ENCODE assay signal across 10 cellular contexts in the genomic region with DNA sequence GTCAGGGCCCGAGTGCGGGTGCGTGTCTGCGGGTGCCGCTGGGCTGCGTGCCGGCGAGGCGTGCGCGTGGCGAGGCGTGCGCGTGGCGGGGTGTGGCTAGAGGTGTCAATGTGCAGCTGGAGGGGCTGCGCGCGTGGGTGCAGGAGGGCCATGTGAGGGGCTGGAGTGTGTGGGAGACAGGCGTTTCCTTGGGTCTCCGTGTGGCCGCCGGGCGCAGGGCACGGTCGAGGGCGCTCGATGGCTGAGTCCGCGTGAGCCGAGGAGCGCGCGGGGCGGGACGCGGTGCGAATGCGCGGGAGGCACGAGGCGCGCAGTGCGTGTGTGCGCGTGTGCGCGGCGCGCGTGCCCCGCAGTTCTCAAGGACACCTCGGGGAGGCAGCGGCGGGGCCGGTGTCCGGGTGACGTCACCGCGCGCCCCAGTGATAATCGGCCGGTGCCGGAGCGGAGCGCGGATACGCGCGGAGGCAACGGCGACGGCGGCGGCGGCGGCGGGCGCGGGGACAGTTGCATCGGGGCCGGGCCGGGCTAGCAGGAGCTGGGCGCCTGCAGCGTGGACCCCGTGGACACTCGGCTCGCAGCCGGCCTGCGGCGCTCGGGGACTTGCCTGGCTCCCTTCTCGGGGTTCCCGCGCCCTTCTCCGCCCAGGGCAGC. TPM values are rescaled to one million over a fixed set of nuclear protein-coding genes. Genes with fewer than 3 reads are reported as not detected.
A peak's percentile ranks its signal among the peaks of the same experiment; 100 is the strongest.
DNase-seq lines count a peak whose midpoint lies in the region; ATAC-seq, FAIRE-seq and TF ChIP-seq lines count a peak whose summit lies in the region.
"Had no signal": no experiment of that assay in that cellular context is flagged by ENCODE, and none has a peak within 500 bp of the region (broad histone marks: within the 10 kb centered on the region; RNA-seq: fewer than 3 reads in every experiment).

No MANE protein-coding gene starts in this region.

- H3K9me3 ChIP-seq in A549 (no peaks in the 10 kb centered on the region), mesodermal cell (ENCODE audit: control insufficient read depth, low read length) (no peaks in the 10 kb centered on the region)

- POLR2A ChIA-PET in A549 (lab: Yijun Ruan, JAX) = no interaction called here
- POLR2A ChIA-PET in RWPE1 (lab: Yijun Ruan, JAX; ENCODE audit: low non-redundant PET) = no interaction called here

- TF ChIP-seq POLR2A in A549 (IDR thresholded peaks at IDR 0.05; ENCODE audit: low read length) = no peak

- H3K27ac ChIP-seq in A549 = no peak overlapping the region
- no peak overlapping the region for H3K27ac ChIP-seq in mesodermal cell (ENCODE audit: low read depth, low read length, severe bottlenecking)
- H3K27ac ChIP-seq in RWPE1 = no peak overlapping the region
- H3K27ac ChIP-seq: SK-N-MC had no signal

- H3K4me1 ChIP-seq in A549 = peaks cover 46% of the 10 kb centered on the region
- H3K4me1 ChIP-seq in mesodermal cell (ENCODE audit: control insufficient read depth, insufficient read depth, low read length, poor library complexity, severe bottlenecking) = peaks cover 11% of the 10 kb centered on the region

- TF ChIP-seq RAD21 in A549 (conservative IDR thresholded peaks at IDR 0.05 in 1 of 2, IDR thresholded peaks at IDR 0.05 in 1 of 2) = no peak

- DNase-seq in A549 (ENCODE audit: low read depth in 1 of 2, low spot score in 1 of 2) (peak in 1 of 2 experiments; percentile 66), GM12865 (ENCODE audit: low read depth) (peak; percentile 18), anterior cingulate cortex (lab: John Stamatoyannopoulos, UW) (peak in 42 of 58 donors; percentile 9 to 87 (median 56)), RWPE1 (ENCODE audit: low spot score) (no peak), RPMI8226 (no peak), DMS114 treated with DMSO at 0.1 percent for 48 hours (lab: John Stamatoyannopoulos, UW; ENCODE audit: unreplicated experiment) (no peak)

- CTCF ChIA-PET in A549 (lab: Yijun Ruan, JAX) (interaction anchor here (0.6 to 4.1 kb wide), 12 partner anchors 9 to 130 kb away, joined by 3 to 28 read pairs (median 3); a partner anchor contains a TSS), RWPE1 (lab: Yijun Ruan, JAX) (interaction anchor here (0.5 to 1.5 kb wide), 5 partner anchors 9 to 224 kb away, joined by 3 to 6 read pairs (median 3); no protein-coding TSS in a partner anchor)

- ATAC-seq in A549 = no peak
- no peak for ATAC-seq in HG03342 (IDR thresholded peaks at IDR 0.05; ENCODE audit: unreplicated experiment)

- H3K4me2 ChIP-seq in A549 = peak overlapping the region; percentile 96

- no peak for FAIRE-seq in A549 (lab: Jason Lieb, UNC)

- no peaks in the 10 kb centered on the region for H3K36me3 ChIP-seq in mesodermal cell (ENCODE audit: control insufficient read depth, insufficient read depth, low read length)

- TF ChIP-seq CTCF in A549 (IDR thresholded peaks at IDR 0.05) = no peak
- TF ChIP-seq CTCF in GM12865 (IDR thresholded peaks at IDR 0.05; ENCODE audit: insufficient read depth, low read depth, low read length, missing control alignments) = no peak
- TF ChIP-seq CTCF in RWPE1 (conservative IDR thresholded peaks at IDR 0.05; ENCODE audit: low read depth) = no peak

- WGBS in A549 (ENCODE audit: missing lambda C conversion rate) = 60% methylated on average over 73 of the region's 96 CpGs
- WGBS in mesodermal cell (ENCODE audit: insufficient coverage in 2 of 2), 2 experiments = 2 to 3% methylated on average over 62 to 65 of the region's 96 CpGs

- TF ChIP-seq EP300 in A549 (IDR thresholded peaks at IDR 0.05) = no peak

- H3K4me3 ChIP-seq in A549 (peak overlapping the region; percentile 47), GM12865 (ENCODE audit: low read depth, low read length) (no peak overlapping the region), mesodermal cell (ENCODE audit: extremely low read depth, insufficient read depth, low read length, poor library complexity, severe bottlenecking) (peak overlapping the region; percentile 19)
- H3K4me3 ChIP-seq: SK-N-MC had no signal

TF ChIP-seq in A549, 52 proteins besides CTCF, POLR2A, EP300 and RAD21:
- TF ChIP-seq EHMT2 (IDR thresholded peaks at IDR 0.05; ENCODE audit: low read depth) (no peak), RCOR1 (IDR thresholded peaks at IDR 0.05; ENCODE audit: low read depth, low read length) (no peak), KDM1A (IDR thresholded peaks at IDR 0.05; ENCODE audit: low read depth) (no peak), CEBPB (IDR thresholded peaks at IDR 0.05) (no peak), HOXA7 (CRISPR knock-in tag; IDR thresholded peaks at IDR 0.05) (no peak), MAZ (IDR thresholded peaks at IDR 0.05; ENCODE audit: borderline replicate concordance, low read depth, low read length) (no peak), ZC3H11A (IDR thresholded peaks at IDR 0.05) (no peak), GATA3 (IDR thresholded peaks at IDR 0.05; ENCODE audit: borderline replicate concordance) (no peak), FOSL2 (IDR thresholded peaks at IDR 0.05) (no peak), FOSL2 (CRISPR knock-in tag; IDR thresholded peaks at IDR 0.05) (peak; percentile 36)
- TF ChIP-seq, protein P1, sequence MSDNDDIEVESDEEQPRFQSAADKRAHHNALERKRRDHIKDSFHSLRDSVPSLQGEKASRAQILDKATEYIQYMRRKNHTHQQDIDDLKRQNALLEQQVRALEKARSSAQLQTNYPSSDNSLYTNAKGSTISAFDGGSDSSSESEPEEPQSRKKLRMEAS (IDR thresholded peaks at IDR 0.05) = 0 out of 2 replicates have a peak, but pooled peaks have one; percentile 7
- TF ChIP-seq, protein P2, sequence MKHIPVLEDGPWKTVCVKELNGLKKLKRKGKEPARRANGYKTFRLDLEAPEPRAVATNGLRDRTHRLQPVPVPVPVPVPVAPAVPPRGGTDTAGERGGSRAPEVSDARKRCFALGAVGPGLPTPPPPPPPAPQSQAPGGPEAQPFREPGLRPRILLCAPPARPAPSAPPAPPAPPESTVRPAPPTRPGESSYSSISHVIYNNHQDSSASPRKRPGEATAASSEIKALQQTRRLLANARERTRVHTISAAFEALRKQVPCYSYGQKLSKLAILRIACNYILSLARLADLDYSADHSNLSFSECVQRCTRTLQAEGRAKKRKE (CRISPR knock-in tag; IDR thresholded peaks at IDR 0.05; ENCODE audit: low read depth) = no peak
- TF ChIP-seq, protein P3, sequence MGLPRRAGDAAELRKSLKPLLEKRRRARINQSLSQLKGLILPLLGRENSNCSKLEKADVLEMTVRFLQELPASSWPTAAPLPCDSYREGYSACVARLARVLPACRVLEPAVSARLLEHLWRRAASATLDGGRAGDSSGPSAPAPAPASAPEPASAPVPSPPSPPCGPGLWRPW (IDR thresholded peaks at IDR 0.05) = no peak
- TF ChIP-seq, protein P4, sequence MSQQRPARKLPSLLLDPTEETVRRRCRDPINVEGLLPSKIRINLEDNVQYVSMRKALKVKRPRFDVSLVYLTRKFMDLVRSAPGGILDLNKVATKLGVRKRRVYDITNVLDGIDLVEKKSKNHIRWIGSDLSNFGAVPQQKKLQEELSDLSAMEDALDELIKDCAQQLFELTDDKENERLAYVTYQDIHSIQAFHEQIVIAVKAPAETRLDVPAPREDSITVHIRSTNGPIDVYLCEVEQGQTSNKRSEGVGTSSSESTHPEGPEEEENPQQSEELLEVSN (IDR thresholded peaks at IDR 0.05; ENCODE audit: borderline replicate concordance, low read depth) = no peak
TF ChIP-seq in A549: peak in this region for 2.

RNA-seq across cellular contexts. Expression of a gene that starts 38.7 kb away (rescaled TPM):
- polyA plus RNA-seq in A549 (2011; rRNA removed) = 31.4 and 31.8 TPM in 2 replicates
- polyA plus RNA-seq in A549 (2012; cell fraction: cytosol; rRNA removed) = 20.9 and 23.8 TPM in 2 replicates
- 23.7 and 28.7 TPM in 2 replicates for polyA plus RNA-seq in A549 (2012; cell fraction: nucleus; rRNA removed)
- polyA plus RNA-seq in A549 (2017; fragmentation: RNase III; extraction: RNeasy Plus Mini Kit Qiagen cat#74134 plus additional on column Dnase treatment) = 33.4 to 37.9 TPM (median 37.8 TPM) in 3 replicates
- polyA minus RNA-seq in A549 (2011; rRNA and poly(A)+ RNA removed) = 27.1 and 30.7 TPM in 2 replicates
- 36.3 TPM for polyA plus RNA-seq in mesodermal cell (2013, experiment 1 of 2)
- polyA plus RNA-seq in mesodermal cell (2013, experiment 2 of 2) = 29.8 TPM

RNA-seq across cellular contexts. Expression of a gene that starts 58.4 kb away (rescaled TPM):
- 0.63 and 0.81 TPM in 2 replicates for polyA plus RNA-seq in A549 (2011; rRNA removed)
- 0.70 and 1.2 TPM in 2 replicates for polyA plus RNA-seq in A549 (2012; cell fraction: cytosol; rRNA removed)
- 16.7 and 18.5 TPM in 2 replicates for polyA plus RNA-seq in A549 (2012; cell fraction: nucleus; rRNA removed)
- 3.2 to 4.9 TPM (median 4.9 TPM) in 3 replicates for polyA plus RNA-seq in A549 (2017; fragmentation: RNase III; extraction: RNeasy Plus Mini Kit Qiagen cat#74134 plus additional on column Dnase treatment)
- polyA minus RNA-seq in A549 (2011; rRNA and poly(A)+ RNA removed) = 0.33 and 0.63 TPM in 2 replicates
- polyA plus RNA-seq in mesodermal cell (2013, experiment 1 of 2) = 1.00 TPM
- polyA plus RNA-seq in mesodermal cell (2013, experiment 2 of 2) = 0.96 TPM
- polyA plus RNA-seq: fibroblast of lung had no signal

Comparison
In these comparisons a context has a peak if more than half of its experiments do, and no peak if none do; other contexts are left out.
1. DNase-seq: peak in GM12865 (single experiment) and anterior cingulate cortex (42 of 58); none in RWPE1 (single experiment), RPMI8226 (single experiment) and DMS114 treated with DMSO at 0.1 percent for 48 hours (single experiment).